Comparison of ENCODE assay signal across 1 cellular context in genomic region chr20:9293145-9293544, GRCh38.
TF ChIP-seq lines count a peak whose summit lies in the region.

No MANE protein-coding gene starts in this region.

TF ChIP-seq in IMR-90, 13 proteins besides CTCF, POLR2A, EP300 and RAD21:
- TF ChIP-seq FOS (IDR thresholded peaks at IDR 0.05; ENCODE audit: low read depth, low read length) (no peak), CHD1 (IDR thresholded peaks at IDR 0.05; ENCODE audit: low read depth, low read length) (no peak), CEBPB (IDR thresholded peaks at IDR 0.05; ENCODE audit: low read depth, low read length) (no peak), BHLHE40 (IDR thresholded peaks at IDR 0.05; ENCODE audit: low read depth, low read length) (no peak), RFX5 (IDR thresholded peaks at IDR 0.05; ENCODE audit: low read depth, low read length) (no peak), MXI1 (IDR thresholded peaks at IDR 0.05; ENCODE audit: borderline replicate concordance, low read depth, low read length) (no peak), RCOR1 (IDR thresholded peaks at IDR 0.05; ENCODE audit: insufficient replicate concordance, low read length) (no peak)
